In genomic region chr10:104920476-104920875, GRCh38 we compare ENCODE assay signal across 31 cellular contexts.
"Had no signal": no experiment of that assay in that cellular context is flagged by ENCODE, and none has a peak within 500 bp of the region (broad histone marks: within the 10 kb centered on the region; RNA-seq: fewer than 3 reads in every experiment).

No MANE protein-coding gene starts in this region.

- H3K27ac ChIP-seq: KMS-11 had no signal

- DNase-seq: Karpas-422, Kasumi-1, MG63, MM.1S, MV-4-11, NCI-H1048, NCI-H1092, NCI-H1092 treated with DMSO at 0.1 percent for 48 hours, NCI-H1417 treated with DMSO at 0.1 percent for 48 hours, NCI-H1436, NCI-H1436 treated with DMSO at 0.1 percent for 48 hours, NCI-H146, NCI-H1694, NCI-H1694 treated with DMSO at 0.1 percent for 48 hours, NCI-H187, NCI-H187 treated with DMSO at 0.1 percent for 48 hours, NCI-H1930, NCI-H2029, NCI-H2029 treated with DMSO at 0.1 percent for 48 hours, NCI-H2081, NCI-H2081 treated with DMSO at 0.1 percent for 48 hours, NCI-H2107, NCI-H2171, NCI-H2171 treated with DMSO at 0.1 percent for 48 hours, NCI-H2227 treated with DMSO at 0.1 percent for 48 hours, NCI-H226, NCI-H345, NCI-H446, NCI-H446 treated with DMSO at 0.1 percent for 48 hours, NCI-H510A had no signal

- H3K9me3 ChIP-seq: MG63 had no signal

- H3K36me3 ChIP-seq: MG63 had no signal

- H3K27me3 ChIP-seq: MG63 had no signal

- H3K4me3 ChIP-seq: MG63 had no signal
